1 cellular context compared by ENCODE assay signal in the genomic region with DNA sequence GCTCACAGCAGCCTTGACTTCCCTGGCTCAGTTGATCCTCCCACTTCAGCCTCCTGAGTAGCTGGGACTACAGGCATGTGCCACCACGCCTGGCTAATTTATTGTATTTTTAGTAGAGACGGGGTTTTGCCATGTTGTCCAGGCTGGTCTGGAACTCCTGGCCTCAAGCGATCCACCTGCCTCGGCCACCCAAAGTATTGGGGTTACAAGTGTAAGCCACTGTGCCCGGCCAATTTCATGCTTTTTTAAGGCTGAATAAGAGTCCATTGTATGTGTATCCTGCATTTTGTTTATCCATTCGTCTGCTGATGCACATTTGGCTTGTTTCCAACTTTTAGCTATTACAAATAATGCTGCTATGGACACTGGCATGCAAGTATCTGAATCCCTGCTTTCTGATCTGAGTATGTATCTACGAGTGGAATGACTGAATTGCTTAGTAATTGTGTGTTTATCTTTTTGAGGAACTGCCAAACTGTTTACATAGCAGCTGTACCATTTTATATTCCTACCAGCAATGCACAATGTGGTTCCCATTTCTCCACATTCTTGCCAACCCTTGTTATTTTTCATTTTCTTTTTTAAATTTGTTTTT.
TF ChIP-seq lines count a peak whose summit lies in the region.

No MANE protein-coding gene starts in this region.

TF ChIP-seq in HepG2, 621 proteins besides CTCF, POLR2A, EP300 and RAD21:
- TF ChIP-seq KLF15 (CRISPR knock-in tag; IDR thresholded peaks at IDR 0.05; ENCODE audit: borderline replicate concordance) (no peak), HNRNPUL1 (IDR thresholded peaks at IDR 0.05; ENCODE audit: low read depth, low read length) (no peak), ZEB1 (IDR thresholded peaks at IDR 0.05; ENCODE audit: insufficient replicate concordance, low read depth) (no peak), ZNF468 (CRISPR knock-in tag; IDR thresholded peaks at IDR 0.05) (no peak), ONECUT2 (CRISPR knock-in tag; IDR thresholded peaks at IDR 0.05) (no peak), SYNCRIP (IDR thresholded peaks at IDR 0.05; ENCODE audit: insufficient read depth, low read depth, low read length) (no peak), ISL2 (CRISPR knock-in tag; IDR thresholded peaks at IDR 0.05) (no peak), HNRNPL (IDR thresholded peaks at IDR 0.05; ENCODE audit: low read depth, low read length) (no peak), SMARCC2 (IDR thresholded peaks at IDR 0.05) (no peak), NR2F6 (IDR thresholded peaks at IDR 0.05) (no peak), NR2F6 (CRISPR knock-in tag; IDR thresholded peaks at IDR 0.05) (no peak), MAF1 (CRISPR knock-in tag; IDR thresholded peaks at IDR 0.05; ENCODE audit: borderline replicate concordance) (no peak), ZFAT (CRISPR knock-in tag; conservative IDR thresholded peaks at IDR 0.05) (no peak), TSC22D2 (CRISPR knock-in tag; IDR thresholded peaks at IDR 0.05; ENCODE audit: borderline replicate concordance) (no peak), RCOR2 (CRISPR knock-in tag; IDR thresholded peaks at IDR 0.05) (no peak), HOXA7 (CRISPR knock-in tag; IDR thresholded peaks at IDR 0.05) (no peak), ZMYM3 (CRISPR knock-in tag; IDR thresholded peaks at IDR 0.05) (no peak), ZNF670 (CRISPR knock-in tag; IDR thresholded peaks at IDR 0.05; ENCODE audit: borderline replicate concordance) (no peak), PRMT3 (CRISPR knock-in tag; IDR thresholded peaks at IDR 0.05; ENCODE audit: borderline replicate concordance, low read depth) (no peak)
- TF ChIP-seq, protein P1, sequence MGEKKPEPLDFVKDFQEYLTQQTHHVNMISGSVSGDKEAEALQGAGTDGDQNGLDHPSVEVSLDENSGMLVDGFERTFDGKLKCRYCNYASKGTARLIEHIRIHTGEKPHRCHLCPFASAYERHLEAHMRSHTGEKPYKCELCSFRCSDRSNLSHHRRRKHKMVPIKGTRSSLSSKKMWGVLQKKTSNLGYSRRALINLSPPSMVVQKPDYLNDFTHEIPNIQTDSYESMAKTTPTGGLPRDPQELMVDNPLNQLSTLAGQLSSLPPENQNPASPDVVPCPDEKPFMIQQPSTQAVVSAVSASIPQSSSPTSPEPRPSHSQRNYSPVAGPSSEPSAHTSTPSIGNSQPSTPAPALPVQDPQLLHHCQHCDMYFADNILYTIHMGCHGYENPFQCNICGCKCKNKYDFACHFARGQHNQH (CRISPR knock-in tag; IDR thresholded peaks at IDR 0.05): no peak
